In genomic region chr2:144459937-144460336, GRCh38 we compare ENCODE assay signal across 10 cellular contexts. TPM values are rescaled to one million over a fixed set of nuclear protein-coding genes. Genes with fewer than 3 reads are reported as not detected.
DNase-seq lines count a peak whose midpoint lies in the region; ATAC-seq, FAIRE-seq and TF ChIP-seq lines count a peak whose summit lies in the region.
"Had no signal": no experiment of that assay in that cellular context is flagged by ENCODE, and none has a peak within 500 bp of the region (broad histone marks: within the 10 kb centered on the region; RNA-seq: fewer than 3 reads in every experiment).

No MANE protein-coding gene starts in this region.

- peak overlapping the region in 1 of 2 donors; percentile 93 for H3K27ac Mint-ChIP-seq in natural killer cell treated with Interleukin-12 subunit alpha and Interleukin-12 subunit beta and Interleukin-15 and Interleukin-18, amount 100 ng/mL, for 72 hours

- H3K9ac ChIP-seq in endothelial cell of umbilical vein (replicated peaks; ENCODE audit: extremely low read depth, insufficient read depth, low read length): peak overlapping the region; percentile 53

- TF ChIP-seq POLR2A in Peyer's patch (IDR thresholded peaks at IDR 0.05) (no peak), endothelial cell of umbilical vein (IDR thresholded peaks at IDR 0.05; ENCODE audit: low read depth, low read length) (no peak)

- CTCF ChIA-PET in endothelial cell of umbilical vein (lab: Charles Lee): interaction anchor here (0.6 kb wide), 1 partner anchor 314 kb away, joined by 3 read pairs; no protein-coding TSS in a partner anchor

- H3K27me3 Mint-ChIP-seq in natural killer cell treated with Interleukin-12 subunit alpha and Interleukin-12 subunit beta and Interleukin-15 and Interleukin-18, amount 100 ng/mL, for 72 hours: no peaks in the 10 kb centered on the region

- H3K4me2 ChIP-seq in endothelial cell of umbilical vein (ENCODE audit: insufficient read depth, low read length): peak overlapping the region; percentile 65

- H3K36me3 ChIP-seq in Peyer's patch (no peaks in the 10 kb centered on the region), endothelial cell of umbilical vein (ENCODE audit: control insufficient read depth in 2 of 2, extremely low read depth in 1 of 2, insufficient read depth in 2 of 2, low read length in 2 of 2) (no peaks in the 10 kb centered on the region)

- H3K4me1 ChIP-seq in Peyer's patch (peaks cover 0 to 4% (median 2%) of the 10 kb centered on the region in 4 donors), endothelial cell of umbilical vein (ENCODE audit: control insufficient read depth, extremely low read depth, insufficient read depth, low read length) (peaks cover 39% of the 10 kb centered on the region)

- BruUV-seq in endothelial cell of umbilical vein (replicated peaks; lab: Mats Ljungman, UMichigan): no TSS peak

- no peak overlapping the region for H2AFZ ChIP-seq in endothelial cell of umbilical vein (ENCODE audit: low read depth, low read length)

- no peaks in the 10 kb centered on the region for H3K9me3 Mint-ChIP-seq in natural killer cell treated with Interleukin-12 subunit alpha and Interleukin-12 subunit beta and Interleukin-15 and Interleukin-18, amount 100 ng/mL, for 72 hours

- ATAC-seq in natural killer cell treated with Interleukin-12 subunit alpha and Interleukin-12 subunit beta and Interleukin-15 and Interleukin-18, amount 100 ng/mL, for 72 hours: peak; percentile 84 to 88
- ATAC-seq in GM21576 (IDR thresholded peaks at IDR 0.05; ENCODE audit: unreplicated experiment): no peak

- intact Hi-C loops in endothelial cell of umbilical vein (cut with micrococcal nuclease): loop anchor here (1.0 to 10.0 kb wide), 3 partner anchors 55 to 545 kb away; no protein-coding TSS in a partner anchor

- no peak for TF ChIP-seq CTCF in Peyer's patch (IDR thresholded peaks at IDR 0.05)
- no peak for TF ChIP-seq CTCF in endothelial cell of umbilical vein (IDR thresholded peaks at IDR 0.05; ENCODE audit: extremely low read depth in 1 of 2, insufficient read depth in 1 of 2, low read depth in 1 of 2, low read length in 2 of 2)

- peaks cover 19% of the 10 kb centered on the region for H3K79me2 ChIP-seq in endothelial cell of umbilical vein (ENCODE audit: control insufficient read depth, insufficient read depth, low read length)

- dilution Hi-C loops in endothelial cell of umbilical vein (cut with MboI; ENCODE audit: extremely low pct_ligation_motif_present, low sequenced_read_pairs): no loop called here

- peak; percentile 79 for FAIRE-seq in endothelial cell of umbilical vein (lab: Jason Lieb, UNC)

- peaks cover 69 to 85% of the 10 kb centered on the region in 2 donors for H3K4me1 Mint-ChIP-seq in natural killer cell treated with Interleukin-12 subunit alpha and Interleukin-12 subunit beta and Interleukin-15 and Interleukin-18, amount 100 ng/mL, for 72 hours (ENCODE audit: low read depth in 2 of 2)

- H3K4me3 Mint-ChIP-seq in natural killer cell treated with Interleukin-12 subunit alpha and Interleukin-12 subunit beta and Interleukin-15 and Interleukin-18, amount 100 ng/mL, for 72 hours: peak overlapping the region; percentile 75

- peaks cover 18% of the 10 kb centered on the region for H3K36me3 Mint-ChIP-seq in natural killer cell treated with Interleukin-12 subunit alpha and Interleukin-12 subunit beta and Interleukin-15 and Interleukin-18, amount 100 ng/mL, for 72 hours

- DNase-seq in AG20443 (ENCODE audit: low spot score): peak; percentile 67
- DNase-seq in Peyer's patch: no peak
- DNase-seq in endothelial cell of umbilical vein (ENCODE audit: low read depth, low spot score): peak; percentile 86
- DNase-seq in natural killer cell treated with Interleukin-12 subunit alpha and Interleukin-12 subunit beta and Interleukin-15 and Interleukin-18, amount 100 ng/mL, for 72 hours (ENCODE audit: low spot score): peak; percentile 76
- DNase-seq in T1000 (lab: John Stamatoyannopoulos, UW): no peak
- DNase-seq in NOMO-1 treated with dmso at 0.1 percent for 144 hours (lab: John Stamatoyannopoulos, UW; ENCODE audit: unreplicated experiment): no peak
- DNase-seq in DMS 273 (lab: John Stamatoyannopoulos, UW; ENCODE audit: unreplicated experiment): no peak
- DNase-seq: EL, NCI-H2227 treated with DMSO at 0.1 percent for 48 hours had no signal

- H3K27ac ChIP-seq in Peyer's patch (peak overlapping the region; percentile 7 to 36 (median 20)), endothelial cell of umbilical vein (ENCODE audit: insufficient read depth, low read depth, low read length) (peak overlapping the region; percentile 74)

- H3K4me3 ChIP-seq in Peyer's patch (no peak overlapping the region), endothelial cell of umbilical vein (replicated peaks in 1 of 3; ENCODE audit: insufficient read depth in 1 of 3, low read depth in 1 of 3, low read length in 3 of 3) (no peak overlapping the region)

- H4K20me1 ChIP-seq in endothelial cell of umbilical vein (replicated peaks; ENCODE audit: control insufficient read depth, extremely low read depth, insufficient read depth, low read length): no peaks in the 10 kb centered on the region

- H3K27me3 ChIP-seq in Peyer's patch (no peaks in the 10 kb centered on the region), endothelial cell of umbilical vein (ENCODE audit: control insufficient read depth in 2 of 2, insufficient read depth in 2 of 2, low read length in 2 of 2) (no peaks in the 10 kb centered on the region)

- H3K9me3 ChIP-seq in Peyer's patch (no peaks in the 10 kb centered on the region), endothelial cell of umbilical vein (replicated peaks; ENCODE audit: control insufficient read depth, insufficient read depth, low read length) (no peaks in the 10 kb centered on the region)

- no peaks in the 10 kb centered on the region for H3K9me1 ChIP-seq in endothelial cell of umbilical vein (replicated peaks; ENCODE audit: control insufficient read depth, extremely low read depth, insufficient read depth, low read length)

- POLR2A ChIA-PET in endothelial cell of umbilical vein (lab: Charles Lee): no interaction called here

TF ChIP-seq in endothelial cell of umbilical vein, 7 proteins besides CTCF, POLR2A, EP300 and RAD21:
- TF ChIP-seq FOS (IDR thresholded peaks at IDR 0.05; ENCODE audit: borderline replicate concordance, insufficient read depth, low read length) (peak; percentile 5), EZH2 (IDR thresholded peaks at IDR 0.05; ENCODE audit: borderline replicate concordance, low read depth, low read length, severe bottlenecking) (no peak), JUN (IDR thresholded peaks at IDR 0.05; ENCODE audit: borderline replicate concordance, insufficient read depth, insufficient read length, low read depth) (peak; percentile 72)

RNA-seq across cellular contexts. Expression of gene ZEB2, which starts 60.0 kb away (rescaled TPM):
- total RNA-seq in Peyer's patch: 100 to 1,000 TPM in 1 of 4 donors, 10 to 100 TPM in 3; 12.4 to 149 (median 29.9) TPM
- 44.5 and 49.6 TPM in 2 replicates for total RNA-seq in endothelial cell of umbilical vein
- 14.3 and 17.9 TPM in 2 replicates for polyA plus RNA-seq in endothelial cell of umbilical vein
- 18.9 and 19.3 TPM in 2 replicates for polyA plus RNA-seq in endothelial cell of umbilical vein (2011; cell fraction: cytosol; rRNA removed)
- 55.3 and 66.1 TPM in 2 replicates for polyA plus RNA-seq in endothelial cell of umbilical vein (2011; cell fraction: nucleus; rRNA removed)
- polyA plus RNA-seq in endothelial cell of umbilical vein (2012): 23.0 and 23.7 TPM in 2 replicates
- 88.6 and 114 TPM in 2 replicates for polyA minus RNA-seq in endothelial cell of umbilical vein
- polyA minus RNA-seq in endothelial cell of umbilical vein (2011; cell fraction: cytosol; rRNA and poly(A)+ RNA removed): 3.0 TPM
- polyA minus RNA-seq in endothelial cell of umbilical vein (2011; cell fraction: nucleus; rRNA and poly(A)+ RNA removed): 218 and 259 TPM in 2 replicates
- 100 to 1,000 TPM; 181 to 248 TPM for total RNA-seq in natural killer cell treated with Interleukin-12 subunit alpha and Interleukin-12 subunit beta and Interleukin-15 and Interleukin-18, amount 100 ng/mL, for 72 hours

Comparison
In these comparisons a context has a peak if more than half of its experiments do, and no peak if none do; other contexts are left out.
1. DNase-seq: peak in AG20443 (single experiment), endothelial cell of umbilical vein (single experiment) and natural killer cell treated with Interleukin-12 subunit alpha and Interleukin-12 subunit beta and Interleukin-15 and Interleukin-18, amount 100 ng/mL, for 72 hours (single experiment); none in Peyer's patch (0 of 3), T1000 (single experiment), NOMO-1 treated with dmso at 0.1 percent for 144 hours (single experiment) and DMS 273 (single experiment).